ENCODE assay signal across 10 cellular contexts in the genomic region with DNA sequence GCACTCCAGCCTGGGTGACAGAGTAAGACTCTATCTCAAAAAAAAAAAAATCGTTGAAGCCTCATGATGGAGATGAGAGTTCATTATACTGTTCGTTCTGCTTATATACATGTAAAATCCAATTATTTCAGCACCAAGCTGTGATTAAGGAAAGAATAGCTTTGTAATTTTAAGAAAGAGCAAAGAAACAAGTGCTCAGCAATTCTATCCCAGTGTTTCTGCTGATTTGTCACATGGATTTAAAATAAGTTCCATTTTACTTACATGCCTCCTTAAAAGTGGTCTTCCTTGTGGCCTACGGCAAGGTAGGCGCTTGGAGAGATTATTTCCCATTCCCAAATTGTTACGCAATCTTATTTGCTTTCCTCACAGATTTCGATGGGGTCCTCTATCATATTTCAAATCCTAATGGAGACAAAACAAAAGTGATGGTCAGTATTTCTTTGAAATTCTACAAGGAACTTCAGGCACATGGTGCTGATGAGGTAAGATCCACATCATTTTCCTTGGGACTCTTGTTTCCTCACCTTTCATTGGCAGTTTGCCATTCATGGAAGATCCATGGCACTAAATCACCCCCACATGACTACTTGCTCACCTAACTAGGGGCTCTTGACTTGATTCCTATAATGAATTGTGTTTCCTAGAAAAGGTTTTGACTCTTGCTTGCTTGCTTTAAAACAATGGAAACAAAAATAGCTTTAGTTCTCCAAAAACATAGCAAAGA. TPM values are rescaled to one million over a fixed set of nuclear protein-coding genes. Genes with fewer than 3 reads are reported as not detected.
DNase-seq lines count a peak whose midpoint lies in the region; ATAC-seq, FAIRE-seq and TF ChIP-seq lines count a peak whose summit lies in the region.
"Had no signal": no experiment of that assay in that cellular context is flagged by ENCODE, and none has a peak within 500 bp of the region (broad histone marks: within the 10 kb centered on the region; RNA-seq: fewer than 3 reads in every experiment).

No MANE protein-coding gene starts in this region.

- peaks cover 82% of the 10 kb centered on the region for H3K4me1 Mint-ChIP-seq in activated naive CD8-positive, alpha-beta T cell (ENCODE audit: low read depth)

- POLR2A ChIA-PET in HepG2 (lab: Yijun Ruan, JAX), result interaction anchor here (1.1 kb wide), 2 partner anchors 12 kb away, joined by 3 to 4 read pairs; no protein-coding TSS in a partner anchor

- peaks cover 17% of the 10 kb centered on the region for H3K79me2 ChIP-seq in HepG2 (ENCODE audit: insufficient read depth, low read length)

- no peaks in the 10 kb centered on the region for H3K27me3 ChIP-seq in heart right ventricle
- H3K27me3 ChIP-seq in HepG2 (ENCODE audit: control insufficient read depth in 1 of 2, insufficient read depth in 2 of 2, low read length in 2 of 2), result no peaks in the 10 kb centered on the region
- H3K27me3 ChIP-seq in vagina, result no peaks in the 10 kb centered on the region
- H3K27me3 ChIP-seq in MG63, result no peaks in the 10 kb centered on the region

- no peak overlapping the region for H2AFZ ChIP-seq in HepG2 (ENCODE audit: low read length)

- no peaks in the 10 kb centered on the region for H3K27me3 Mint-ChIP-seq in activated naive CD8-positive, alpha-beta T cell

- H3K27ac ChIP-seq in heart right ventricle (peak overlapping the region in 8 of 10 donors; percentile 47 to 81 (median 63)), HepG2 (ENCODE audit: extremely low read length, insufficient read depth, low read length) (peak overlapping the region; percentile 4), vagina (peak overlapping the region; percentile 62)

- TF ChIP-seq CTCF in heart right ventricle (IDR thresholded peaks at IDR 0.05) (no peak), HepG2 (CRISPR knock-in tag; IDR thresholded peaks at IDR 0.05) (no peak), vagina (IDR thresholded peaks at IDR 0.05) (no peak)

- peaks cover 28% of the 10 kb centered on the region for H3K36me3 Mint-ChIP-seq in activated naive CD8-positive, alpha-beta T cell

- peak in 1 of 8 donors; percentile 22 for ATAC-seq in heart right ventricle
- no peak for ATAC-seq in Right ventricle myocardium inferior
- ATAC-seq in HepG2, result no peak
- ATAC-seq in GM18909 (IDR thresholded peaks at IDR 0.05; ENCODE audit: poor library complexity, unreplicated experiment), result no peak

- H3K9me3 Mint-ChIP-seq in activated naive CD8-positive, alpha-beta T cell (ENCODE audit: low read depth), result no peaks in the 10 kb centered on the region

- TF ChIP-seq EP300 in HepG2 (IDR thresholded peaks at IDR 0.05; ENCODE audit: low read depth in 2 of 2, low read length in 2 of 2) (no peak), HepG2 (CRISPR knock-in tag; IDR thresholded peaks at IDR 0.05; ENCODE audit: borderline replicate concordance) (no peak)

- TF ChIP-seq POLR2A in HepG2 (IDR thresholded peaks at IDR 0.05; ENCODE audit: insufficient read depth in 1 of 2, low read depth in 2 of 2, low read length in 2 of 2) (no peak), vagina (IDR thresholded peaks at IDR 0.05) (no peak)

- peaks cover 0 to 100% (median 55%) of the 10 kb centered on the region in 9 donors for H3K36me3 ChIP-seq in heart right ventricle
- peaks cover 22 to 87% of the 10 kb centered on the region in 2 experiments for H3K36me3 ChIP-seq in HepG2 (replicated peaks in 1 of 2; ENCODE audit: control insufficient read depth in 1 of 2, insufficient read depth in 2 of 2, low read length in 2 of 2)
- peaks cover 0 to 76% of the 10 kb centered on the region in 2 donors for H3K36me3 ChIP-seq in vagina
- peaks cover 79% of the 10 kb centered on the region for H3K36me3 ChIP-seq in MG63

- no peak for TF ChIP-seq RAD21 in HepG2 (CRISPR knock-in tag; IDR thresholded peaks at IDR 0.05)

- intact Hi-C loops in heart right ventricle (cut with DNase I), result no loop called here
- intact Hi-C loops in Right ventricle myocardium inferior (cut with DNase I), result no loop called here
- intact Hi-C loops in HepG2 (cut with micrococcal nuclease; ENCODE audit: unreplicated experiment), result no loop called here
- intact Hi-C loops in vagina (cut with DNase I), result no loop called here

- in situ Hi-C loops in HepG2 (cut with HindIII; ENCODE audit: extremely low pct_ligation_motif_present, low pct_unique_long_range_greater_than_20kb), result no loop called here

- BruUV-seq in HepG2 (replicated peaks; lab: Mats Ljungman, UMichigan), result no TSS peak

- peak overlapping the region; percentile 83 for H3K4me3 Mint-ChIP-seq in activated naive CD8-positive, alpha-beta T cell

- peak overlapping the region; percentile 97 for H3K27ac Mint-ChIP-seq in activated naive CD8-positive, alpha-beta T cell

- CTCF ChIA-PET in HepG2 (lab: Yijun Ruan, JAX; ENCODE audit: low intra/inter-chr PET ratio, low total read pairs), result no interaction called here

- no peaks in the 10 kb centered on the region for H4K20me1 ChIP-seq in HepG2 (ENCODE audit: insufficient read depth, low read length)

- no peak for FAIRE-seq in HepG2 (lab: Jason Lieb, UNC)

- no peak overlapping the region for H3K9ac ChIP-seq in HepG2 (ENCODE audit: insufficient read depth, low read depth, low read length)

- WGBS in heart right ventricle, 2 donors, result 89 to 92% methylated on average over 6 of the region's 6 CpGs
- WGBS in HepG2 (ENCODE audit: low lambda C conversion rate), result 94% methylated on average over 6 of the region's 6 CpGs

- peaks cover 0 to 88% (median 39%) of the 10 kb centered on the region in 9 donors for H3K4me1 ChIP-seq in heart right ventricle
- peaks cover 37% of the 10 kb centered on the region for H3K4me1 ChIP-seq in HepG2 (ENCODE audit: insufficient read depth, low read length)
- peaks cover 49% of the 10 kb centered on the region for H3K4me1 ChIP-seq in vagina

- no peak overlapping the region for H3K4me2 ChIP-seq in HepG2 (ENCODE audit: low read depth, low read length)

- DNase-seq in heart right ventricle (no peak), Right ventricle myocardium inferior (ENCODE audit: missing footprints) (no peak), HepG2 (ENCODE audit: low spot score) (no peak), vagina (ENCODE audit: extremely low spot score in 2 of 2) (no peak), NCI-H146 treated with DMSO at 0.1 percent for 48 hours (lab: John Stamatoyannopoulos, UW; ENCODE audit: unreplicated experiment) (no peak), MG63 (no peak)
- DNase-seq: DMS79, NCI-H187 treated with DMSO at 0.1 percent for 48 hours had no signal

- no peaks in the 10 kb centered on the region for H3K9me3 ChIP-seq in heart right ventricle
- no peaks in the 10 kb centered on the region for H3K9me3 ChIP-seq in HepG2 (ENCODE audit: low read length)
- H3K9me3 ChIP-seq in vagina, result no peaks in the 10 kb centered on the region
- no peaks in the 10 kb centered on the region for H3K9me3 ChIP-seq in MG63

- H3K4me3 ChIP-seq in heart right ventricle (peak overlapping the region in 1 of 10 donors; percentile 2), HepG2 (replicated peaks in 1 of 3; ENCODE audit: insufficient read depth in 1 of 3, low read depth in 2 of 3, low read length in 3 of 3) (no peak overlapping the region), vagina (no peak overlapping the region), MG63 (no peak overlapping the region)

RNA-seq across cellular contexts. Expression of a gene that starts 11.5 kb away (rescaled TPM):
- total RNA-seq in heart right ventricle (100 to 1,000 TPM; 120 to 213 (median 134) TPM), Right ventricle myocardium inferior (142 TPM), HepG2 (2016; rRNA removed; fragmentation: Illumina TruSeq; extraction: Trizol) (168 and 201 TPM in 2 replicates), vagina (284 TPM)
- polyA plus RNA-seq in heart right ventricle (100 to 1,000 TPM in 1 of 2 donors, 10 to 100 TPM in 1; 58.5 to 176 TPM), HepG2 (2011; rRNA removed) (257 and 303 TPM in 2 replicates)
- 312 and 330 TPM in 2 replicates for total RNA-seq in HepG2 (2016; cell fraction: cytosol; rRNA removed; fragmentation: Illumina TruSeq; extraction: Trizol; ENCODE audit: low read depth)
- 163 and 189 TPM in 2 replicates for total RNA-seq in HepG2 (2016; cell fraction: insoluble cytoplasmic fraction; rRNA removed; fragmentation: Illumina TruSeq; extraction: Trizol)
- 389 and 391 TPM in 2 replicates for total RNA-seq in HepG2 (2016; cell fraction: membrane; rRNA removed; fragmentation: Illumina TruSeq; extraction: Trizol)
- total RNA-seq in HepG2 (2016; cell fraction: nucleus; rRNA removed; fragmentation: Illumina TruSeq; extraction: Trizol), result 103 and 109 TPM in 2 replicates
- 184 and 199 TPM in 2 replicates for polyA plus RNA-seq in HepG2 (2011; cell fraction: cytosol; rRNA removed)
- 103 and 125 TPM in 2 replicates for polyA plus RNA-seq in HepG2 (2011; cell fraction: nucleus; rRNA removed)
- 165 and 176 TPM in 2 replicates for polyA plus RNA-seq in HepG2 (2012)
- polyA plus RNA-seq in HepG2 (2016; cell fraction: cytosol; fragmentation: Illumina TruSeq; extraction: Trizol; ENCODE audit: low read depth), result 614 and 653 TPM in 2 replicates
- polyA plus RNA-seq in HepG2 (2016; cell fraction: insoluble cytoplasmic fraction; fragmentation: Illumina TruSeq; extraction: Trizol; ENCODE audit: low read depth), result 342 and 343 TPM in 2 replicates
- 586 and 613 TPM in 2 replicates for polyA plus RNA-seq in HepG2 (2016; cell fraction: membrane; fragmentation: Illumina TruSeq; extraction: Trizol; ENCODE audit: low read depth)
- polyA plus RNA-seq in HepG2 (2016; cell fraction: nucleus; fragmentation: Illumina TruSeq; extraction: Trizol; ENCODE audit: insufficient read depth, low read depth), result 218 and 223 TPM in 2 replicates
- polyA minus RNA-seq in HepG2 (2011; rRNA and poly(A)+ RNA removed; ENCODE audit: low replicate concordance), result 153 and 196 TPM in 2 replicates
- polyA minus RNA-seq in HepG2 (2011; cell fraction: cytosol; rRNA and poly(A)+ RNA removed), result 74.9 and 88.0 TPM in 2 replicates
- 166 and 173 TPM in 2 replicates for polyA minus RNA-seq in HepG2 (2011; cell fraction: nucleus; rRNA and poly(A)+ RNA removed)
- total RNA-seq in MG63 (2014; rRNA removed; shearing (Covaris generic); ENCODE audit: low replicate concordance), result 505 and 549 TPM in 2 replicates

RNA-seq across cellular contexts. Expression of a gene that starts 32.3 kb away (rescaled TPM):
- 1 to 10 TPM in 7 of 10 donors, under 1 TPM in 3; 0.36 to 3.7 (median 1.3) TPM for total RNA-seq in heart right ventricle
- polyA plus RNA-seq in heart right ventricle, result 1 to 10 TPM; 1.8 to 2.3 TPM
- 2.0 TPM for total RNA-seq in Right ventricle myocardium inferior
- 0.09 TPM in 1 of 2 replicates, not detected in the other for total RNA-seq in HepG2 (2016; rRNA removed; fragmentation: Illumina TruSeq; extraction: Trizol)
- total RNA-seq in HepG2 (2016; cell fraction: cytosol; rRNA removed; fragmentation: Illumina TruSeq; extraction: Trizol; ENCODE audit: low read depth), result not detected in 2 replicates
- total RNA-seq in HepG2 (2016; cell fraction: insoluble cytoplasmic fraction; rRNA removed; fragmentation: Illumina TruSeq; extraction: Trizol), result 0.15 TPM in 1 of 2 replicates, not detected in the other
- total RNA-seq in HepG2 (2016; cell fraction: membrane; rRNA removed; fragmentation: Illumina TruSeq; extraction: Trizol), result 0.17 TPM in 1 of 2 replicates, not detected in the other
- 0.25 and 0.38 TPM in 2 replicates for total RNA-seq in HepG2 (2016; cell fraction: nucleus; rRNA removed; fragmentation: Illumina TruSeq; extraction: Trizol)
- 0.05 and 0.09 TPM in 2 replicates for polyA plus RNA-seq in HepG2 (2011; rRNA removed)
- 0.05 and 0.12 TPM in 2 replicates for polyA plus RNA-seq in HepG2 (2011; cell fraction: cytosol; rRNA removed)
- polyA plus RNA-seq in HepG2 (2011; cell fraction: nucleus; rRNA removed), result 0.45 and 0.68 TPM in 2 replicates
- 0.09 and 0.11 TPM in 2 replicates for polyA plus RNA-seq in HepG2 (2012)
- polyA plus RNA-seq in HepG2 (2016; cell fraction: cytosol; fragmentation: Illumina TruSeq; extraction: Trizol; ENCODE audit: low read depth), result 0.08 and 0.22 TPM in 2 replicates
- polyA plus RNA-seq in HepG2 (2016; cell fraction: insoluble cytoplasmic fraction; fragmentation: Illumina TruSeq; extraction: Trizol; ENCODE audit: low read depth), result 0.16 TPM in 1 of 2 replicates, not detected in the other
- 0.22 and 0.27 TPM in 2 replicates for polyA plus RNA-seq in HepG2 (2016; cell fraction: membrane; fragmentation: Illumina TruSeq; extraction: Trizol; ENCODE audit: low read depth)
- polyA plus RNA-seq in HepG2 (2016; cell fraction: nucleus; fragmentation: Illumina TruSeq; extraction: Trizol; ENCODE audit: insufficient read depth, low read depth), result not detected in 2 replicates
- polyA minus RNA-seq in HepG2 (2011; rRNA and poly(A)+ RNA removed; ENCODE audit: low replicate concordance), result 0.12 and 1.2 TPM in 2 replicates
- polyA minus RNA-seq in HepG2 (2011; cell fraction: cytosol; rRNA and poly(A)+ RNA removed), result not detected in 2 replicates
- 1.2 and 1.5 TPM in 2 replicates for polyA minus RNA-seq in HepG2 (2011; cell fraction: nucleus; rRNA and poly(A)+ RNA removed)
- total RNA-seq in vagina, result 8.1 TPM
- not detected in 2 replicates for total RNA-seq in MG63 (2014; rRNA removed; shearing (Covaris generic); ENCODE audit: low replicate concordance)

RNA-seq across cellular contexts. Expression of a gene that starts 41.4 kb away (rescaled TPM):
- 10 to 100 TPM; 45.9 to 65.1 (median 57.5) TPM for total RNA-seq in heart right ventricle
- 100 to 1,000 TPM in 1 of 2 donors, 10 to 100 TPM in 1; 33.4 to 116 TPM for polyA plus RNA-seq in heart right ventricle
- 50.6 TPM for total RNA-seq in Right ventricle myocardium inferior
- 186 and 241 TPM in 2 replicates for total RNA-seq in HepG2 (2016; rRNA removed; fragmentation: Illumina TruSeq; extraction: Trizol)
- total RNA-seq in HepG2 (2016; cell fraction: cytosol; rRNA removed; fragmentation: Illumina TruSeq; extraction: Trizol; ENCODE audit: low read depth), result 26.6 and 29.2 TPM in 2 replicates
- 202 and 247 TPM in 2 replicates for total RNA-seq in HepG2 (2016; cell fraction: insoluble cytoplasmic fraction; rRNA removed; fragmentation: Illumina TruSeq; extraction: Trizol)
- total RNA-seq in HepG2 (2016; cell fraction: membrane; rRNA removed; fragmentation: Illumina TruSeq; extraction: Trizol), result 56.8 and 59.3 TPM in 2 replicates
- 85.4 and 91.7 TPM in 2 replicates for total RNA-seq in HepG2 (2016; cell fraction: nucleus; rRNA removed; fragmentation: Illumina TruSeq; extraction: Trizol)
- 110 and 119 TPM in 2 replicates for polyA plus RNA-seq in HepG2 (2011; rRNA removed)
- polyA plus RNA-seq in HepG2 (2011; cell fraction: cytosol; rRNA removed), result 138 and 202 TPM in 2 replicates
- 161 and 181 TPM in 2 replicates for polyA plus RNA-seq in HepG2 (2011; cell fraction: nucleus; rRNA removed)
- polyA plus RNA-seq in HepG2 (2012), result 99.2 and 104 TPM in 2 replicates
- 13.9 and 16.0 TPM in 2 replicates for polyA plus RNA-seq in HepG2 (2016; cell fraction: cytosol; fragmentation: Illumina TruSeq; extraction: Trizol; ENCODE audit: low read depth)
- 224 and 231 TPM in 2 replicates for polyA plus RNA-seq in HepG2 (2016; cell fraction: insoluble cytoplasmic fraction; fragmentation: Illumina TruSeq; extraction: Trizol; ENCODE audit: low read depth)
- polyA plus RNA-seq in HepG2 (2016; cell fraction: membrane; fragmentation: Illumina TruSeq; extraction: Trizol; ENCODE audit: low read depth), result 30.9 and 33.2 TPM in 2 replicates
- polyA plus RNA-seq in HepG2 (2016; cell fraction: nucleus; fragmentation: Illumina TruSeq; extraction: Trizol; ENCODE audit: insufficient read depth, low read depth), result 127 and 131 TPM in 2 replicates
- 41.5 and 143 TPM in 2 replicates for polyA minus RNA-seq in HepG2 (2011; rRNA and poly(A)+ RNA removed; ENCODE audit: low replicate concordance)
- polyA minus RNA-seq in HepG2 (2011; cell fraction: cytosol; rRNA and poly(A)+ RNA removed), result 58.2 and 63.3 TPM in 2 replicates
- polyA minus RNA-seq in HepG2 (2011; cell fraction: nucleus; rRNA and poly(A)+ RNA removed), result 39.9 and 43.6 TPM in 2 replicates
- 106 TPM for total RNA-seq in vagina
- total RNA-seq in MG63 (2014; rRNA removed; shearing (Covaris generic); ENCODE audit: low replicate concordance), result 112 TPM in 2 replicates

RNA-seq across cellular contexts. Expression of a gene that starts 41.8 kb away (rescaled TPM):
- total RNA-seq in heart right ventricle, result 10 to 100 TPM; 56.9 to 91.1 (median 74.2) TPM
- polyA plus RNA-seq in heart right ventricle, result 100 to 1,000 TPM in 1 of 2 donors, 10 to 100 TPM in 1; 76.7 to 138 TPM
- 67.0 TPM for total RNA-seq in Right ventricle myocardium inferior
- total RNA-seq in HepG2 (2016; rRNA removed; fragmentation: Illumina TruSeq; extraction: Trizol), result 50.0 and 55.9 TPM in 2 replicates
- total RNA-seq in HepG2 (2016; cell fraction: cytosol; rRNA removed; fragmentation: Illumina TruSeq; extraction: Trizol; ENCODE audit: low read depth), result 21.6 and 27.3 TPM in 2 replicates
- 48.3 and 59.8 TPM in 2 replicates for total RNA-seq in HepG2 (2016; cell fraction: insoluble cytoplasmic fraction; rRNA removed; fragmentation: Illumina TruSeq; extraction: Trizol)
- 30.6 and 30.7 TPM in 2 replicates for total RNA-seq in HepG2 (2016; cell fraction: membrane; rRNA removed; fragmentation: Illumina TruSeq; extraction: Trizol)
- 34.2 and 39.5 TPM in 2 replicates for total RNA-seq in HepG2 (2016; cell fraction: nucleus; rRNA removed; fragmentation: Illumina TruSeq; extraction: Trizol)
- polyA plus RNA-seq in HepG2 (2011; rRNA removed), result 78.0 and 80.4 TPM in 2 replicates
- polyA plus RNA-seq in HepG2 (2011; cell fraction: cytosol; rRNA removed), result 48.4 and 76.6 TPM in 2 replicates
- 76.3 and 77.5 TPM in 2 replicates for polyA plus RNA-seq in HepG2 (2011; cell fraction: nucleus; rRNA removed)
- polyA plus RNA-seq in HepG2 (2012), result 59.5 and 60.9 TPM in 2 replicates
- polyA plus RNA-seq in HepG2 (2016; cell fraction: cytosol; fragmentation: Illumina TruSeq; extraction: Trizol; ENCODE audit: low read depth), result 24.9 and 29.3 TPM in 2 replicates
- 58.0 and 59.1 TPM in 2 replicates for polyA plus RNA-seq in HepG2 (2016; cell fraction: insoluble cytoplasmic fraction; fragmentation: Illumina TruSeq; extraction: Trizol; ENCODE audit: low read depth)
- polyA plus RNA-seq in HepG2 (2016; cell fraction: membrane; fragmentation: Illumina TruSeq; extraction: Trizol; ENCODE audit: low read depth), result 31.6 and 35.4 TPM in 2 replicates
- 73.5 and 80.9 TPM in 2 replicates for polyA plus RNA-seq in HepG2 (2016; cell fraction: nucleus; fragmentation: Illumina TruSeq; extraction: Trizol; ENCODE audit: insufficient read depth, low read depth)
- 33.3 and 44.2 TPM in 2 replicates for polyA minus RNA-seq in HepG2 (2011; rRNA and poly(A)+ RNA removed; ENCODE audit: low replicate concordance)
- 15.5 and 20.7 TPM in 2 replicates for polyA minus RNA-seq in HepG2 (2011; cell fraction: cytosol; rRNA and poly(A)+ RNA removed)
- 9.7 and 10.9 TPM in 2 replicates for polyA minus RNA-seq in HepG2 (2011; cell fraction: nucleus; rRNA and poly(A)+ RNA removed)
- total RNA-seq in vagina, result 28.7 TPM
- 21.5 and 40.8 TPM in 2 replicates for total RNA-seq in MG63 (2014; rRNA removed; shearing (Covaris generic); ENCODE audit: low replicate concordance)

Comparison
In these comparisons a context has a peak if more than half of its experiments do, and no peak if none do; other contexts are left out.
1. H3K27ac ChIP-seq: peak in every context shown above with its lines; median percentile 63 in heart right ventricle; 62 in vagina; 4 in HepG2.